Comparison of ENCODE assay signal across 8 cellular contexts in genomic region chr9:105608685-105609598, GRCh38. TPM values are rescaled to one million over a fixed set of nuclear protein-coding genes. Genes with fewer than 3 reads are reported as not detected.
DNase-seq lines count a peak whose midpoint lies in the region; ATAC-seq lines count a peak whose summit lies in the region.

No MANE protein-coding gene starts in this region.

- no peak overlapping the region for H3K27ac Mint-ChIP-seq in stimulated activated effector memory CD8-positive, alpha-beta T cell treated with anti-CD3 and anti-CD28 coated beads, Interleukin-12 subunit alpha, Interleukin-12 subunit beta, amount 100 ng/mL, for 72 hours

- H2BK5ac ChIP-seq in mesenchymal stem cell (ENCODE audit: low read depth, low read length, poor library complexity, severe bottlenecking): no peak overlapping the region

- H3K4me2 ChIP-seq in mesenchymal stem cell (ENCODE audit: low read length, poor library complexity, severe bottlenecking): no peak overlapping the region

- H3K27ac ChIP-seq in mesenchymal stem cell (ENCODE audit: low read length, poor library complexity, severe bottlenecking): no peak overlapping the region

- no peak overlapping the region for H2AK5ac ChIP-seq in mesenchymal stem cell (ENCODE audit: low read length, severe bottlenecking)

- no peak overlapping the region for H4K8ac ChIP-seq in mesenchymal stem cell (ENCODE audit: low read length)

- no peak overlapping the region for H3K4me3 ChIP-seq in mesenchymal stem cell (ENCODE audit: insufficient read depth in 1 of 2, low read depth in 1 of 2, low read length in 2 of 2)

- no peaks in the 10 kb centered on the region for H3K9me3 ChIP-seq in mesenchymal stem cell (ENCODE audit: control insufficient read depth, low read length)

- H3K4me1 ChIP-seq in mesenchymal stem cell (ENCODE audit: control insufficient read depth, insufficient read depth, low read depth, low read length): no peaks in the 10 kb centered on the region

- H3K36me3 Mint-ChIP-seq in stimulated activated effector memory CD8-positive, alpha-beta T cell treated with anti-CD3 and anti-CD28 coated beads, Interleukin-12 subunit alpha, Interleukin-12 subunit beta, amount 100 ng/mL, for 72 hours: peaks cover 13% of the 10 kb centered on the region

- H3K4me1 Mint-ChIP-seq in stimulated activated effector memory CD8-positive, alpha-beta T cell treated with anti-CD3 and anti-CD28 coated beads, Interleukin-12 subunit alpha, Interleukin-12 subunit beta, amount 100 ng/mL, for 72 hours: no peaks in the 10 kb centered on the region

- no peak overlapping the region for H2AFZ ChIP-seq in mesenchymal stem cell (ENCODE audit: low read depth, low read length)

- ATAC-seq in HG03521 (IDR thresholded peaks at IDR 0.05; ENCODE audit: unreplicated experiment) (peak; percentile 82), HG03457 (IDR thresholded peaks at IDR 0.05; ENCODE audit: unreplicated experiment) (no peak)
- no peak for ATAC-seq in stimulated activated effector memory CD8-positive, alpha-beta T cell treated with anti-CD3 and anti-CD28 coated beads, Interleukin-12 subunit alpha, Interleukin-12 subunit beta, amount 100 ng/mL, for 72 hours

- peaks cover 0 to 14% of the 10 kb centered on the region in 2 experiments for H3K36me3 ChIP-seq in mesenchymal stem cell (ENCODE audit: control insufficient read depth in 1 of 2, insufficient read depth in 2 of 2, low read depth in 1 of 2, low read length in 2 of 2)

- H4K91ac ChIP-seq in mesenchymal stem cell (ENCODE audit: low read length): no peak overlapping the region

- no peaks in the 10 kb centered on the region for H3K9me3 Mint-ChIP-seq in stimulated activated effector memory CD8-positive, alpha-beta T cell treated with anti-CD3 and anti-CD28 coated beads, Interleukin-12 subunit alpha, Interleukin-12 subunit beta, amount 100 ng/mL, for 72 hours

- DNase-seq in COR-L47 (lab: John Stamatoyannopoulos, UW): peak; percentile 70
- DNase-seq in GM19238 (ENCODE audit: insufficient read length, low spot score): peak; percentile 13
- DNase-seq in NCI-H748 (lab: John Stamatoyannopoulos, UW; ENCODE audit: unreplicated experiment): peak; percentile 70
- DNase-seq in cerebellum (ENCODE audit: low spot score): peak; percentile 44
- DNase-seq in mesenchymal stem cell: peak; percentile 63
- DNase-seq in stimulated activated effector memory CD8-positive, alpha-beta T cell treated with anti-CD3 and anti-CD28 coated beads, Interleukin-12 subunit alpha, Interleukin-12 subunit beta, amount 100 ng/mL, for 72 hours (ENCODE audit: low spot score in 2 of 2): no peak

- no peak overlapping the region for H3K14ac ChIP-seq in mesenchymal stem cell (ENCODE audit: low read length in 2 of 2)

- H3K18ac ChIP-seq in mesenchymal stem cell (ENCODE audit: low read depth in 1 of 2, low read length in 2 of 2): no peak overlapping the region

- H3K23ac ChIP-seq in mesenchymal stem cell (ENCODE audit: low read length in 2 of 2): no peak overlapping the region

- peak overlapping the region; percentile 44 for H3K9ac ChIP-seq in mesenchymal stem cell (ENCODE audit: low read length)

- H3K4me3 Mint-ChIP-seq in stimulated activated effector memory CD8-positive, alpha-beta T cell treated with anti-CD3 and anti-CD28 coated beads, Interleukin-12 subunit alpha, Interleukin-12 subunit beta, amount 100 ng/mL, for 72 hours: no peak overlapping the region

- no peak overlapping the region for H2BK12ac ChIP-seq in mesenchymal stem cell (ENCODE audit: low read length in 2 of 2)

- WGBS in mesenchymal stem cell: 100% methylated on average over 1 of the region's 6 CpGs

- H3K4ac ChIP-seq in mesenchymal stem cell (ENCODE audit: low read depth in 1 of 2, low read length in 2 of 2): no peak overlapping the region

- H2BK120ac ChIP-seq in mesenchymal stem cell (ENCODE audit: low read depth, low read length): no peak overlapping the region

- no peaks in the 10 kb centered on the region for H3K27me3 ChIP-seq in mesenchymal stem cell (ENCODE audit: control insufficient read depth in 1 of 2, insufficient read depth in 1 of 2, low read length in 2 of 2)

- peaks cover 2% of the 10 kb centered on the region for H3K79me1 ChIP-seq in mesenchymal stem cell (replicated peaks; ENCODE audit: low read length, poor library complexity, severe bottlenecking)

- H2BK15ac ChIP-seq in mesenchymal stem cell (ENCODE audit: low read depth, poor library complexity, severe bottlenecking): no peak overlapping the region

RNA-seq across cellular contexts. Expression of gene FKTN, which starts 51.0 kb away (rescaled TPM):
- 35.5 TPM for total RNA-seq in cerebellum
- polyA plus RNA-seq in mesenchymal stem cell (2013, experiment 1 of 2): 12.3 TPM
- polyA plus RNA-seq in mesenchymal stem cell (2013, experiment 2 of 2): 14.1 TPM

RNA-seq across cellular contexts. Expression of gene TAL2, which starts 53.3 kb away (rescaled TPM):
- 2.4 TPM for total RNA-seq in cerebellum
- 0.15 TPM for polyA plus RNA-seq in mesenchymal stem cell (2013, experiment 1 of 2)
- 0.07 TPM for polyA plus RNA-seq in mesenchymal stem cell (2013, experiment 2 of 2)

Comparison
In these comparisons a context has a peak if more than half of its experiments do, and no peak if none do; other contexts are left out.
1. DNase-seq: peak in COR-L47 (single experiment), GM19238 (single experiment), NCI-H748 (single experiment), cerebellum (single experiment) and mesenchymal stem cell (single experiment); none in stimulated activated effector memory CD8-positive, alpha-beta T cell treated with anti-CD3 and anti-CD28 coated beads, Interleukin-12 subunit alpha, Interleukin-12 subunit beta, amount 100 ng/mL, for 72 hours (0 of 2).